Comparison of ENCODE assay signal across 8 cellular contexts in the genomic region with DNA sequence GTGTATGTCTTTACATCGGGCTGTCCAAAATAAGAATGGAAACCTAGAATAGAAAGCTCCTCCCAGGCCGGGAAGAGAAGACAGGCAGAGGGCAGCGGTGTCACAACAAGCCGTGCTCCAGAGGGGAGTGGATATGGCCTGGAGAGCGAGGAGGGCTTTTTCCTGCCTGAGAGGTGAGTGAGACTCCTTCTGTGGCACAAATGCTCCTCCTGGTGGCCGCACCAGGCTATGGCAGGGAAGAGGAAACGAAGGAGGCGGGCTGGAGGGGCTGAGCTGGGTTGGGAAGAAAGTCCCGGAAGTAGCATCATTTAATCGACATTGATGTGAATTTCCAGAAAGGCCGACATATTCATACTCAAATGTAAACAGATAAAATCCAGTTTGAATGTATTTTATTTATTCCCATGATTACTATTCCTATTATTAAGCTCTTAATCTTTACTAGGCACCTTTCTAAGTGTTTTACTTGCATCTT. TPM values are rescaled to one million over a fixed set of nuclear protein-coding genes. Genes with fewer than 3 reads are reported as not detected.
DNase-seq lines count a peak whose midpoint lies in the region; ATAC-seq and TF ChIP-seq lines count a peak whose summit lies in the region.

No MANE protein-coding gene starts in this region.

- 2% methylated on average over 11 of the region's 11 CpGs for WGBS in lung, 2 donors

- H3K27ac Mint-ChIP-seq in CD4-positive, CD25-positive, alpha-beta regulatory T cell = no peak overlapping the region

- no peak overlapping the region for H3K4me3 ChIP-seq in CD4-positive, CD25-positive, alpha-beta regulatory T cell (ENCODE audit: low read depth, low read length)
- H3K4me3 ChIP-seq in lung = no peak overlapping the region

- peaks cover 0 to 11% (median 5%) of the 10 kb centered on the region in 4 donors for H3K4me1 Mint-ChIP-seq in CD4-positive, CD25-positive, alpha-beta regulatory T cell

- peak in 1 of 2 donors; percentile 61 for ATAC-seq in CD4-positive, CD25-positive, alpha-beta regulatory T cell (ENCODE audit: low read depth in 2 of 2)
- peak; percentile 86 for ATAC-seq in lung (ENCODE audit: insufficient read depth, low FRiP score)
- ATAC-seq in HG03439 (IDR thresholded peaks at IDR 0.05; ENCODE audit: unreplicated experiment) = no peak

- peak; percentile 95 for TF ChIP-seq CTCF in lung (IDR thresholded peaks at IDR 0.05; ENCODE audit: control extremely low read depth, extremely low read depth)

- no peaks in the 10 kb centered on the region for H3K9me3 Mint-ChIP-seq in CD4-positive, CD25-positive, alpha-beta regulatory T cell

- H3K27ac ChIP-seq in CD4-positive, CD25-positive, alpha-beta regulatory T cell (ENCODE audit: insufficient read depth, low read length, poor library complexity, severe bottlenecking) = no peak overlapping the region
- no peak overlapping the region for H3K27ac ChIP-seq in lung (ENCODE audit: low read depth in 1 of 2, low read length in 1 of 2)

- peak; percentile 68 to 73 (median 73) for DNase-seq in CD4-positive, CD25-positive, alpha-beta regulatory T cell
- DNase-seq in HPDE6-E6E7 (ENCODE audit: extremely low spot score) (peak; percentile 77), NCI-H774 (lab: John Stamatoyannopoulos, UW) (peak; percentile 85), dermis microvascular lymphatic vessel endothelial cell (ENCODE audit: low read depth in 2 of 2) (peak; percentile 42 to 72), lung (ENCODE audit: low spot score) (peak; percentile 83)
- peak; percentile 87 to 91 for DNase-seq in activated CD4-positive, alpha-beta T cell treated with anti-CD3 and anti-CD28 coated beads, Interleukin-2, amount 50 U/mL, for 48 hours
- peak; percentile 56 for DNase-seq in stimulated activated CD8-positive, alpha-beta memory T cell treated with anti-CD3 and anti-CD28 coated beads, Interleukin-12 subunit alpha, Interleukin-12 subunit beta, amount 100 ng/mL, for 4 hours (ENCODE audit: low read depth)

- H3K27me3 ChIP-seq in CD4-positive, CD25-positive, alpha-beta regulatory T cell (ENCODE audit: control insufficient read depth, insufficient read depth, low read length) = peaks cover 37% of the 10 kb centered on the region
- H3K27me3 ChIP-seq in lung (ENCODE audit: control insufficient read depth, insufficient read depth) = peaks cover 10% of the 10 kb centered on the region

- H3K27me3 Mint-ChIP-seq in CD4-positive, CD25-positive, alpha-beta regulatory T cell = peaks cover 60% of the 10 kb centered on the region

- peak overlapping the region in 1 of 4 donors; percentile 48 for H3K4me3 Mint-ChIP-seq in CD4-positive, CD25-positive, alpha-beta regulatory T cell

- H3K4me1 ChIP-seq in CD4-positive, CD25-positive, alpha-beta regulatory T cell (ENCODE audit: control insufficient read depth, insufficient read depth, low read length, poor library complexity, severe bottlenecking) = peaks cover 5% of the 10 kb centered on the region
- H3K4me1 ChIP-seq in lung (ENCODE audit: control insufficient read depth in 2 of 2, insufficient read depth in 2 of 2, low read length in 2 of 2) = no peaks in the 10 kb centered on the region

- no peaks in the 10 kb centered on the region for H3K9me3 ChIP-seq in CD4-positive, CD25-positive, alpha-beta regulatory T cell (ENCODE audit: control insufficient read depth in 2 of 2, low read length in 2 of 2)
- no peaks in the 10 kb centered on the region for H3K9me3 ChIP-seq in lung (ENCODE audit: control insufficient read depth in 2 of 2, insufficient read depth in 1 of 2, low read length in 1 of 2)

- H3K36me3 ChIP-seq in CD4-positive, CD25-positive, alpha-beta regulatory T cell (ENCODE audit: control insufficient read depth, insufficient read depth, low read length) = no peaks in the 10 kb centered on the region
- H3K36me3 ChIP-seq in lung (ENCODE audit: control insufficient read depth in 2 of 2, insufficient read depth in 2 of 2, low read length in 2 of 2) = no peaks in the 10 kb centered on the region

- no peaks in the 10 kb centered on the region for H3K36me3 Mint-ChIP-seq in CD4-positive, CD25-positive, alpha-beta regulatory T cell

RNA-seq across cellular contexts. Expression of a gene that starts 54.7 kb away (rescaled TPM):
- 186 TPM for total RNA-seq in CD4-positive, CD25-positive, alpha-beta regulatory T cell
- 10 to 100 TPM in 1 of 4 donors, 1 to 10 TPM in 3; 4.6 to 11.5 (median 6.4) TPM for polyA plus RNA-seq in CD4-positive, CD25-positive, alpha-beta regulatory T cell
- 4.1 and 9.4 TPM in 2 replicates for total RNA-seq in dermis microvascular lymphatic vessel endothelial cell
- 10 to 100 TPM; 23.0 to 52.5 TPM for total RNA-seq in lung
- 10 to 100 TPM; 23.0 to 23.3 TPM for polyA plus RNA-seq in lung
